8 cellular contexts compared by ENCODE assay signal in genomic region chr3:13479332-13479581, GRCh38. TPM values are rescaled to one million over a fixed set of nuclear protein-coding genes. Genes with fewer than 3 reads are reported as not detected.
A peak's percentile ranks its signal among the peaks of the same experiment; 100 is the strongest.
DNase-seq lines count a peak whose midpoint lies in the region; ATAC-seq and TF ChIP-seq lines count a peak whose summit lies in the region.

No MANE protein-coding gene starts in this region.

- peak overlapping the region; percentile 68 for H3K4me3 ChIP-seq in LNCaP clone FGC (ENCODE audit: low read depth, low read length)
- H3K4me3 ChIP-seq in rectal smooth muscle tissue (ENCODE audit: low read length): peak overlapping the region; percentile 87

- peak overlapping the region; percentile 94 for H3K9ac ChIP-seq in rectal smooth muscle tissue (ENCODE audit: low read length)

- no peak for TF ChIP-seq CTCF in LNCaP clone FGC (IDR thresholded peaks at IDR 0.05; ENCODE audit: control insufficient read depth, extremely low read depth, insufficient read depth)

- WGBS in adipose tissue, 3 donors: 0 to 2% (median 1%) methylated on average over 11 to 13 of the region's 13 CpGs

- no peaks in the 10 kb centered on the region for H3K36me3 ChIP-seq in rectal smooth muscle tissue (ENCODE audit: control insufficient read depth, insufficient read depth, low read length)

- H3K27me3 ChIP-seq in rectal smooth muscle tissue (ENCODE audit: control insufficient read depth, insufficient read depth, low read length): peaks cover 3% of the 10 kb centered on the region

- H3K4me1 ChIP-seq in rectal smooth muscle tissue (ENCODE audit: control insufficient read depth, insufficient read depth, low read length): peaks cover 4% of the 10 kb centered on the region

- ATAC-seq in GM21423 (IDR thresholded peaks at IDR 0.05; ENCODE audit: unreplicated experiment): no peak
- no peak for ATAC-seq in GM18511 (IDR thresholded peaks at IDR 0.05; ENCODE audit: unreplicated experiment)

- H3K27ac ChIP-seq in adipose tissue (ENCODE audit: low read depth, low read length) (peak overlapping the region; percentile 56), rectal smooth muscle tissue (ENCODE audit: low read depth, low read length) (peak overlapping the region; percentile 97)

- DNase-seq in GM19238 (ENCODE audit: insufficient read length, low spot score) (peak; percentile 32), LNCaP clone FGC (ENCODE audit: low read depth) (no peak), hepatic stellate cell (ENCODE audit: low spot score) (peak; percentile 55), epidermal melanocyte (ENCODE audit: insufficient read length, low spot score) (no peak)

RNA-seq across cellular contexts. Expression of gene HDAC11, which starts 0.8 kb away (rescaled TPM):
- 10 to 100 TPM in 2 of 3 donors, 1 to 10 TPM in 1; 9.8 to 36.3 (median 12.6) TPM for polyA plus RNA-seq in adipose tissue

RNA-seq across cellular contexts. Expression of gene NUP210, which starts 59.1 kb away (rescaled TPM):
- 1 to 10 TPM in 2 of 3 donors, under 1 TPM in 1; 0.67 to 4.5 (median 1.4) TPM for polyA plus RNA-seq in adipose tissue

Comparison
In these comparisons a context has a peak if more than half of its experiments do, and no peak if none do; other contexts are left out.
1. DNase-seq: peak in GM19238 (single experiment) and hepatic stellate cell (single experiment); none in LNCaP clone FGC (single experiment) and epidermal melanocyte (single experiment).